Comparison of ENCODE assay signal across 1 cellular context in the genomic region with DNA sequence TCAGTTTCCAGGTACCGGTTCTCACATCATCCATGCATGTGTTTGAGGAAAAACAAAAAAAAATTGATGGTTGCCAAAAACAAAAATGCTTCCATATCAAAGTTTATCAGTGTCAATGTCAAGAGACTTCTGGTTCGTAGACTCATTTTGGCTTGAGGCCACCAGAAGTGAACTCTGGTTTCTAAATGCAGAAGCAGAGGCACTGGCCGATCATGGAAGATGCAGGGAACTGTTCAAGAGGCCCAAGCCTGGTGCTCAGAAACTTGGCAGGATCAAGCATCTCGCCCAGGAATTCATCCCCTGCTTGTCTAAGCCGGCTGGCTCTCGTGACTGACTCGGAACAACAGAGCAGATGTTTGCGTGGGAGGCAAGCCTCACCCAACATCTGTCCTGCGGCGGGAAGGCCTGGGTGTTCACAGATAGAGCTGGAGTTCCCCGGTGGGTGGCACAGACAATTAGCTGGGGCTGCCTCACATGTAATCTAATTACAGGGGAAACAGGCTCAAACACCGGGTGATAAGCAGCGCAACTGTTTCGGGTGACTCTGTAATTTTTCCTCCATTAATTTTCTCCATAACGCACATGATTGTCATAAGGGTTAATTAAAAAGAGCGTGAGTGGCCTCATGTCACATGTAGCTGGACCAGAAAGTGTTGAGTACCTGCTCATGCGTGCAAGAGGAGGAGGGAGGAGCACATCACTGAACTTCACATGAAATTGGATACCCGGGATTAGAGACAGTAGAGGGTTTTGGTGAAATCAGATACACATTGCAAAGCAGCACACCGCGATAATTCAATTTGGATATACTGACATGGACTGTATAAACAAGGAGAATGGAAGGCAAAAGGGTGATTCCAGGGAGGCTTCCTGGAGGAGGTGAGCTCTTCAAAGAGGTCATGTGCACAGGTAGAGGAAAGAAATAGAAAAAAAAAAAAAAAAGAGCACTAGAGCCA.
TF ChIP-seq lines count a peak whose summit lies in the region.

No MANE protein-coding gene starts in this region.

TF ChIP-seq in K562, 482 proteins besides CTCF, POLR2A, EP300 and RAD21 (continued from another document and continues in another):
- TF ChIP-seq, protein P1, sequence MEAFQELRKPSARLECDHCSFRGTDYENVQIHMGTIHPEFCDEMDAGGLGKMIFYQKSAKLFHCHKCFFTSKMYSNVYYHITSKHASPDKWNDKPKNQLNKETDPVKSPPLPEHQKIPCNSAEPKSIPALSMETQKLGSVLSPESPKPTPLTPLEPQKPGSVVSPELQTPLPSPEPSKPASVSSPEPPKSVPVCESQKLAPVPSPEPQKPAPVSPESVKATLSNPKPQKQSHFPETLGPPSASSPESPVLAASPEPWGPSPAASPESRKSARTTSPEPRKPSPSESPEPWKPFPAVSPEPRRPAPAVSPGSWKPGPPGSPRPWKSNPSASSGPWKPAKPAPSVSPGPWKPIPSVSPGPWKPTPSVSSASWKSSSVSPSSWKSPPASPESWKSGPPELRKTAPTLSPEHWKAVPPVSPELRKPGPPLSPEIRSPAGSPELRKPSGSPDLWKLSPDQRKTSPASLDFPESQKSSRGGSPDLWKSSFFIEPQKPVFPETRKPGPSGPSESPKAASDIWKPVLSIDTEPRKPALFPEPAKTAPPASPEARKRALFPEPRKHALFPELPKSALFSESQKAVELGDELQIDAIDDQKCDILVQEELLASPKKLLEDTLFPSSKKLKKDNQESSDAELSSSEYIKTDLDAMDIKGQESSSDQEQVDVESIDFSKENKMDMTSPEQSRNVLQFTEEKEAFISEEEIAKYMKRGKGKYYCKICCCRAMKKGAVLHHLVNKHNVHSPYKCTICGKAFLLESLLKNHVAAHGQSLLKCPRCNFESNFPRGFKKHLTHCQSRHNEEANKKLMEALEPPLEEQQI (IDR thresholded peaks at IDR 0.05): peak; percentile 59; the same call in 1 of the 2 replicates
- TF ChIP-seq MBD2 (IDR thresholded peaks at IDR 0.05; ENCODE audit: borderline replicate concordance, low read depth): no peak; the same call in 1 of the 2 replicates
- TF ChIP-seq, protein P2, sequence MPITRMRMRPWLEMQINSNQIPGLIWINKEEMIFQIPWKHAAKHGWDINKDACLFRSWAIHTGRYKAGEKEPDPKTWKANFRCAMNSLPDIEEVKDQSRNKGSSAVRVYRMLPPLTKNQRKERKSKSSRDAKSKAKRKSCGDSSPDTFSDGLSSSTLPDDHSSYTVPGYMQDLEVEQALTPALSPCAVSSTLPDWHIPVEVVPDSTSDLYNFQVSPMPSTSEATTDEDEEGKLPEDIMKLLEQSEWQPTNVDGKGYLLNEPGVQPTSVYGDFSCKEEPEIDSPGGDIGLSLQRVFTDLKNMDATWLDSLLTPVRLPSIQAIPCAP (CRISPR knock-in tag; IDR thresholded peaks at IDR 0.05; ENCODE audit: borderline replicate concordance): no peak
- TF ChIP-seq SMARCA5 (IDR thresholded peaks at IDR 0.05): peak; percentile 86; the same call in 1 of the 2 replicates
- TF ChIP-seq, protein P3, sequence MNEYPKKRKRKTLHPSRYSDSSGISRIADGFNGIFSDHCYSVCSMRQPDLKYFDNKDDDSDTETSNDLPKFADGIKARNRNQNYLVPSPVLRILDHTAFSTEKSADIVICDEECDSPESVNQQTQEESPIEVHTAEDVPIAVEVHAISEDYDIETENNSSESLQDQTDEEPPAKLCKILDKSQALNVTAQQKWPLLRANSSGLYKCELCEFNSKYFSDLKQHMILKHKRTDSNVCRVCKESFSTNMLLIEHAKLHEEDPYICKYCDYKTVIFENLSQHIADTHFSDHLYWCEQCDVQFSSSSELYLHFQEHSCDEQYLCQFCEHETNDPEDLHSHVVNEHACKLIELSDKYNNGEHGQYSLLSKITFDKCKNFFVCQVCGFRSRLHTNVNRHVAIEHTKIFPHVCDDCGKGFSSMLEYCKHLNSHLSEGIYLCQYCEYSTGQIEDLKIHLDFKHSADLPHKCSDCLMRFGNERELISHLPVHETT (CRISPR knock-in tag; conservative IDR thresholded peaks at IDR 0.05 in 1 of 2, IDR thresholded peaks at IDR 0.05 in 1 of 2): peak in 1 of 2 experiments; percentile 93; a peak in 2 of 4 replicates
- TF ChIP-seq TARDBP (IDR thresholded peaks at IDR 0.05): peak; percentile 86
- no peak for TF ChIP-seq ZNF140 (CRISPR knock-in tag; IDR thresholded peaks at IDR 0.05)
- TF ChIP-seq ZNF23 (CRISPR knock-in tag; IDR thresholded peaks at IDR 0.05): peak; percentile 38; the same call in 1 of the 2 replicates
- peak; percentile 73 for TF ChIP-seq ZNF436 (CRISPR knock-in tag; IDR thresholded peaks at IDR 0.05)
- TF ChIP-seq, protein P4, sequence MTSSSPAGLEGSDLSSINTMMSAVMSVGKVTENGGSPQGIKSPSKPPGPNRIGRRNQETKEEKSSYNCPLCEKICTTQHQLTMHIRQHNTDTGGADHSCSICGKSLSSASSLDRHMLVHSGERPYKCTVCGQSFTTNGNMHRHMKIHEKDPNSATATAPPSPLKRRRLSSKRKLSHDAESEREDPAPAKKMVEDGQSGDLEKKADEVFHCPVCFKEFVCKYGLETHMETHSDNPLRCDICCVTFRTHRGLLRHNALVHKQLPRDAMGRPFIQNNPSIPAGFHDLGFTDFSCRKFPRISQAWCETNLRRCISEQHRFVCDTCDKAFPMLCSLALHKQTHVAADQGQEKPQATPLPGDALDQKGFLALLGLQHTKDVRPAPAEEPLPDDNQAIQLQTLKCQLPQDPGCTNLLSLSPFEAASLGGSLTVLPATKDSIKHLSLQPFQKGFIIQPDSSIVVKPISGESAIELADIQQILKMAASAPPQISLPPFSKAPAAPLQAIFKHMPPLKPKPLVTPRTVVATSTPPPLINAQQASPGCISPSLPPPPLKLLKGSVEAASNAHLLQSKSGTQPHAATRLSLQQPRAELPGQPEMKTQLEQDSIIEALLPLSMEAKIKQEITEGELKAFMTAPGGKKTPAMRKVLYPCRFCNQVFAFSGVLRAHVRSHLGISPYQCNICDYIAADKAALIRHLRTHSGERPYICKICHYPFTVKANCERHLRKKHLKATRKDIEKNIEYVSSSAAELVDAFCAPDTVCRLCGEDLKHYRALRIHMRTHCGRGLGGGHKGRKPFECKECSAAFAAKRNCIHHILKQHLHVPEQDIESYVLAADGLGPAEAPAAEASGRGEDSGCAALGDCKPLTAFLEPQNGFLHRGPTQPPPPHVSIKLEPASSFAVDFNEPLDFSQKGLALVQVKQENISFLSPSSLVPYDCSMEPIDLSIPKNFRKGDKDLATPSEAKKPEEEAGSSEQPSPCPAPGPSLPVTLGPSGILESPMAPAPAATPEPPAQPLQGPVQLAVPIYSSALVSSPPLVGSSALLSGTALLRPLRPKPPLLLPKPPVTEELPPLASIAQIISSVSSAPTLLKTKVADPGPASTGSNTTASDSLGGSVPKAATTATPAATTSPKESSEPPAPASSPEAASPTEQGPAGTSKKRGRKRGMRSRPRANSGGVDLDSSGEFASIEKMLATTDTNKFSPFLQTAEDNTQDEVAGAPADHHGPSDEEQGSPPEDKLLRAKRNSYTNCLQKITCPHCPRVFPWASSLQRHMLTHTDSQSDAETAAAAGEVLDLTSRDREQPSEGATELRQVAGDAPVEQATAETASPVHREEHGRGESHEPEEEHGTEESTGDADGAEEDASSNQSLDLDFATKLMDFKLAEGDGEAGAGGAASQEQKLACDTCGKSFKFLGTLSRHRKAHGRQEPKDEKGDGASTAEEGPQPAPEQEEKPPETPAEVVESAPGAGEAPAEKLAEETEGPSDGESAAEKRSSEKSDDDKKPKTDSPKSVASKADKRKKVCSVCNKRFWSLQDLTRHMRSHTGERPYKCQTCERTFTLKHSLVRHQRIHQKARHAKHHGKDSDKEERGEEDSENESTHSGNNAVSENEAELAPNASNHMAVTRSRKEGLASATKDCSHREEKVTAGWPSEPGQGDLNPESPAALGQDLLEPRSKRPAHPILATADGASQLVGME (CRISPR knock-in tag; IDR thresholded peaks at IDR 0.05): peak; percentile 58
- peak; percentile 77 for TF ChIP-seq ZNF444 (CRISPR knock-in tag; IDR thresholded peaks at IDR 0.05)
- TF ChIP-seq, protein P5, sequence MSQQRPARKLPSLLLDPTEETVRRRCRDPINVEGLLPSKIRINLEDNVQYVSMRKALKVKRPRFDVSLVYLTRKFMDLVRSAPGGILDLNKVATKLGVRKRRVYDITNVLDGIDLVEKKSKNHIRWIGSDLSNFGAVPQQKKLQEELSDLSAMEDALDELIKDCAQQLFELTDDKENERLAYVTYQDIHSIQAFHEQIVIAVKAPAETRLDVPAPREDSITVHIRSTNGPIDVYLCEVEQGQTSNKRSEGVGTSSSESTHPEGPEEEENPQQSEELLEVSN (IDR thresholded peaks at IDR 0.05; ENCODE audit: borderline replicate concordance in 1 of 2, extremely low read depth in 1 of 2, insufficient read depth in 1 of 2, insufficient read length in 1 of 2, low read depth in 1 of 2, low read length in 1 of 2, poor library complexity in 1 of 2, severe bottlenecking in 1 of 2): peak in 1 of 2 experiments; percentile 29
- peak; percentile 30; the same call in 1 of the 2 replicates for TF ChIP-seq ZNF76 (CRISPR knock-in tag; IDR thresholded peaks at IDR 0.05; ENCODE audit: borderline replicate concordance)
- peak; percentile 94 for TF ChIP-seq NFIC (IDR thresholded peaks at IDR 0.05)
- TF ChIP-seq DMBX1 (CRISPR knock-in tag; IDR thresholded peaks at IDR 0.05; ENCODE audit: borderline replicate concordance): peak; percentile 88
- peak; percentile 82 for TF ChIP-seq RNF2 (IDR thresholded peaks at IDR 0.05)
- TF ChIP-seq TOE1 (IDR thresholded peaks at IDR 0.05; ENCODE audit: borderline replicate concordance): peak; percentile 50; the same call in 1 of the 2 replicates
- TF ChIP-seq TOE1 (CRISPR knock-in tag; IDR thresholded peaks at IDR 0.05; ENCODE audit: borderline replicate concordance, low read depth): no peak
- TF ChIP-seq STAT5A (IDR thresholded peaks at IDR 0.05; ENCODE audit: borderline replicate concordance, low read length): peak; percentile 92
- TF ChIP-seq, protein P6, sequence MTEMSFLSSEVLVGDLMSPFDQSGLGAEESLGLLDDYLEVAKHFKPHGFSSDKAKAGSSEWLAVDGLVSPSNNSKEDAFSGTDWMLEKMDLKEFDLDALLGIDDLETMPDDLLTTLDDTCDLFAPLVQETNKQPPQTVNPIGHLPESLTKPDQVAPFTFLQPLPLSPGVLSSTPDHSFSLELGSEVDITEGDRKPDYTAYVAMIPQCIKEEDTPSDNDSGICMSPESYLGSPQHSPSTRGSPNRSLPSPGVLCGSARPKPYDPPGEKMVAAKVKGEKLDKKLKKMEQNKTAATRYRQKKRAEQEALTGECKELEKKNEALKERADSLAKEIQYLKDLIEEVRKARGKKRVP (CRISPR knock-in tag; IDR thresholded peaks at IDR 0.05): peak; percentile 73
- peak; percentile 74; the same call in 1 of the 2 replicates for TF ChIP-seq ZKSCAN1 (IDR thresholded peaks at IDR 0.05; ENCODE audit: low read depth, low read length)
- TF ChIP-seq SMARCE1 (IDR thresholded peaks at IDR 0.05): peak; percentile 75
- no peak; the same call in 1 of the 2 replicates for TF ChIP-seq MTA1 (IDR thresholded peaks at IDR 0.05; ENCODE audit: borderline replicate concordance)
- TF ChIP-seq, protein P7, sequence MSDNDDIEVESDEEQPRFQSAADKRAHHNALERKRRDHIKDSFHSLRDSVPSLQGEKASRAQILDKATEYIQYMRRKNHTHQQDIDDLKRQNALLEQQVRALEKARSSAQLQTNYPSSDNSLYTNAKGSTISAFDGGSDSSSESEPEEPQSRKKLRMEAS (CRISPR knock-in tag; IDR thresholded peaks at IDR 0.05): peak; percentile 60
- TF ChIP-seq, protein P8, sequence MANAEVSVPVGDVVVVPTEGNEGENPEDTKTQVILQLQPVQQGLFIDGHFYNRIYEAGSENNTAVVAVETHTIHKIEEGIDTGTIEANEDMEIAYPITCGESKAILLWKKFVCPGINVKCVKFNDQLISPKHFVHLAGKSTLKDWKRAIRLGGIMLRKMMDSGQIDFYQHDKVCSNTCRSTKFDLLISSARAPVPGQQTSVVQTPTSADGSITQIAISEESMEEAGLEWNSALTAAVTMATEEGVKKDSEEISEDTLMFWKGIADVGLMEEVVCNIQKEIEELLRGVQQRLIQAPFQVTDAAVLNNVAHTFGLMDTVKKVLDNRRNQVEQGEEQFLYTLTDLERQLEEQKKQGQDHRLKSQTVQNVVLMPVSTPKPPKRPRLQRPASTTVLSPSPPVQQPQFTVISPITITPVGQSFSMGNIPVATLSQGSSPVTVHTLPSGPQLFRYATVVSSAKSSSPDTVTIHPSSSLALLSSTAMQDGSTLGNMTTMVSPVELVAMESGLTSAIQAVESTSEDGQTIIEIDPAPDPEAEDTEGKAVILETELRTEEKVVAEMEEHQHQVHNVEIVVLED (CRISPR knock-in tag; IDR thresholded peaks at IDR 0.05): peak; percentile 40; the same call in 1 of the 2 replicates
- TF ChIP-seq, protein P9, sequence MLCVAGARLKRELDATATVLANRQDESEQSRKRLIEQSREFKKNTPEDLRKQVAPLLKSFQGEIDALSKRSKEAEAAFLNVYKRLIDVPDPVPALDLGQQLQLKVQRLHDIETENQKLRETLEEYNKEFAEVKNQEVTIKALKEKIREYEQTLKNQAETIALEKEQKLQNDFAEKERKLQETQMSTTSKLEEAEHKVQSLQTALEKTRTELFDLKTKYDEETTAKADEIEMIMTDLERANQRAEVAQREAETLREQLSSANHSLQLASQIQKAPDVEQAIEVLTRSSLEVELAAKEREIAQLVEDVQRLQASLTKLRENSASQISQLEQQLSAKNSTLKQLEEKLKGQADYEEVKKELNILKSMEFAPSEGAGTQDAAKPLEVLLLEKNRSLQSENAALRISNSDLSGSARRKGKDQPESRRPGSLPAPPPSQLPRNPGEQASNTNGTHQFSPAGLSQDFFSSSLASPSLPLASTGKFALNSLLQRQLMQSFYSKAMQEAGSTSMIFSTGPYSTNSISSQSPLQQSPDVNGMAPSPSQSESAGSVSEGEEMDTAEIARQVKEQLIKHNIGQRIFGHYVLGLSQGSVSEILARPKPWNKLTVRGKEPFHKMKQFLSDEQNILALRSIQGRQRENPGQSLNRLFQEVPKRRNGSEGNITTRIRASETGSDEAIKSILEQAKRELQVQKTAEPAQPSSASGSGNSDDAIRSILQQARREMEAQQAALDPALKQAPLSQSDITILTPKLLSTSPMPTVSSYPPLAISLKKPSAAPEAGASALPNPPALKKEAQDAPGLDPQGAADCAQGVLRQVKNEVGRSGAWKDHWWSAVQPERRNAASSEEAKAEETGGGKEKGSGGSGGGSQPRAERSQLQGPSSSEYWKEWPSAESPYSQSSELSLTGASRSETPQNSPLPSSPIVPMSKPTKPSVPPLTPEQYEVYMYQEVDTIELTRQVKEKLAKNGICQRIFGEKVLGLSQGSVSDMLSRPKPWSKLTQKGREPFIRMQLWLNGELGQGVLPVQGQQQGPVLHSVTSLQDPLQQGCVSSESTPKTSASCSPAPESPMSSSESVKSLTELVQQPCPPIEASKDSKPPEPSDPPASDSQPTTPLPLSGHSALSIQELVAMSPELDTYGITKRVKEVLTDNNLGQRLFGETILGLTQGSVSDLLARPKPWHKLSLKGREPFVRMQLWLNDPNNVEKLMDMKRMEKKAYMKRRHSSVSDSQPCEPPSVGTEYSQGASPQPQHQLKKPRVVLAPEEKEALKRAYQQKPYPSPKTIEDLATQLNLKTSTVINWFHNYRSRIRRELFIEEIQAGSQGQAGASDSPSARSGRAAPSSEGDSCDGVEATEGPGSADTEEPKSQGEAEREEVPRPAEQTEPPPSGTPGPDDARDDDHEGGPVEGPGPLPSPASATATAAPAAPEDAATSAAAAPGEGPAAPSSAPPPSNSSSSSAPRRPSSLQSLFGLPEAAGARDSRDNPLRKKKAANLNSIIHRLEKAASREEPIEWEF (CRISPR knock-in tag; IDR thresholded peaks at IDR 0.05): peak; percentile 95
- no peak for TF ChIP-seq IFI16 (CRISPR knock-in tag; IDR thresholded peaks at IDR 0.05)
